ENCODE assay signal across 19 cellular contexts in the genomic region with DNA sequence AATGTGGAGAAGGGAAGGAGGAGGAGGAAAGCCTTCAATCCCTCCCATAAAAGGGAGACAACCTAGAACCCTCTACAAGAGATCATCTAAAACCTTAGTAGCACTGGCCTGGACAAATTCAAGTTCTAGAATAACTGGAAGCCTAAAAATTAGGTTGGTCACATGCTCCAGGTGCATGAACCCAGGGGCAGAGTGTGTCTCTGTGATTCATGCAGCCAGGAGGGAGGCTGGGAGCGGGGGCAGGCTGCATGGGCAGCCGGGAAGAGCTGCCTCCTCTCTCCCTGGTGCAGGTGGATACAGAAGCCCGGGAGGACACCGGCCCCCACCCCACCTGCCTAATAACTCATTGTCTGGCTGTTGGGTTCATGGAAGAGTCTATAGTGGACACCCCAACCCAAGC. TPM values are rescaled to one million over a fixed set of nuclear protein-coding genes. Genes with fewer than 3 reads are reported as not detected.
DNase-seq lines count a peak whose midpoint lies in the region; FAIRE-seq and TF ChIP-seq lines count a peak whose summit lies in the region.
"Had no signal": no experiment of that assay in that cellular context is flagged by ENCODE, and none has a peak within 500 bp of the region (broad histone marks: within the 10 kb centered on the region; RNA-seq: fewer than 3 reads in every experiment).

No MANE protein-coding gene starts in this region.

- H3K4me3 ChIP-seq in left ventricle myocardium inferior = no peak overlapping the region
- H3K4me3 ChIP-seq in ectodermal cell (ENCODE audit: insufficient read depth, low read depth, low read length) = no peak overlapping the region
- no peak overlapping the region for H3K4me3 ChIP-seq in vagina

- TF ChIP-seq POLR2A in vagina (IDR thresholded peaks at IDR 0.05) = no peak

- no peak for FAIRE-seq in urothelium cell line (lab: Jason Lieb, UNC)
- FAIRE-seq: colon, D721Med, GM18507 had no signal

- DNase-seq in left ventricle myocardium inferior = no peak
- no peak for DNase-seq in cardiac septum (ENCODE audit: low spot score)
- no peak for DNase-seq in vagina (ENCODE audit: extremely low spot score in 2 of 2)
- no peak for DNase-seq in NCI-H1694 (lab: John Stamatoyannopoulos, UW)
- DNase-seq in urothelium cell line (ENCODE audit: low spot score) = no peak
- no peak for DNase-seq in HT-29 (ENCODE audit: low spot score)
- DNase-seq: activated CD8-positive, alpha-beta memory T cell treated with anti-CD3 and anti-CD28 coated beads for 24 hours; islet precursor cell; KG1; NCI-H146; occipital lobe; OCI-M1; stimulated activated naive CD4-positive, alpha-beta T cell had no signal

- 81 to 82% methylated on average over 4 of the region's 4 CpGs for WGBS in ectodermal cell, 2 experiments

- no peaks in the 10 kb centered on the region for H3K9me3 ChIP-seq in left ventricle myocardium inferior (replicated peaks)
- H3K9me3 ChIP-seq in ectodermal cell (ENCODE audit: control insufficient read depth, low read length) = no peaks in the 10 kb centered on the region
- H3K9me3 ChIP-seq in vagina = no peaks in the 10 kb centered on the region

- peaks cover 80% of the 10 kb centered on the region for H3K4me1 Mint-ChIP-seq in nephron

- H3K27ac ChIP-seq in left ventricle myocardium inferior (replicated peaks) (peak overlapping the region; percentile 86), ectodermal cell (ENCODE audit: insufficient read depth, low read depth, low read length, poor library complexity, severe bottlenecking) (peak overlapping the region; percentile 26), vagina (peak overlapping the region; percentile 52)

- H3K4me3 Mint-ChIP-seq in nephron = peak overlapping the region; percentile 34 to 64 (median 60)

- TF ChIP-seq CTCF in left ventricle myocardium inferior (IDR thresholded peaks at IDR 0.05; ENCODE audit: borderline replicate concordance) = no peak
- no peak for TF ChIP-seq CTCF in nephron (IDR thresholded peaks at IDR 0.05; ENCODE audit: unreplicated experiment in 3 of 3)
- TF ChIP-seq CTCF in vagina (IDR thresholded peaks at IDR 0.05) = no peak

- H3K36me3 Mint-ChIP-seq in nephron (ENCODE audit: low read depth) = no peaks in the 10 kb centered on the region

- intact Hi-C loops in left ventricle myocardium inferior (cut with micrococcal nuclease) (no loop called here), cardiac septum (cut with DNase I) (no loop called here), vagina (cut with DNase I) (no loop called here)

- peaks cover 100% of the 10 kb centered on the region for H3K4me1 ChIP-seq in left ventricle myocardium inferior
- H3K4me1 ChIP-seq in ectodermal cell (ENCODE audit: control insufficient read depth, insufficient read depth, low read length) = peaks cover 89% of the 10 kb centered on the region
- H3K4me1 ChIP-seq in vagina = peaks cover 82% of the 10 kb centered on the region

- peak overlapping the region; percentile 96 to 97 (median 97) for H3K27ac Mint-ChIP-seq in nephron
- H3K27ac Mint-ChIP-seq: activated T-helper 2 cell treated with anti-CD3 and anti-CD28 coated beads, Interferon-gamma antibody, Interleukin-2, Interleukin-4, amounts not matched to agents 10 μg/mL and 5 μg/mL and 100 μg/mL, durations not matched to agents 14 hours and 24 hours and 36 hours had no signal

- peaks cover 5% of the 10 kb centered on the region for H3K27me3 Mint-ChIP-seq in nephron (ENCODE audit: low read depth)

- no peaks in the 10 kb centered on the region for H3K27me3 ChIP-seq in left ventricle myocardium inferior (ENCODE audit: low read depth)
- no peaks in the 10 kb centered on the region for H3K27me3 ChIP-seq in ectodermal cell (ENCODE audit: control insufficient read depth, insufficient read depth, low read length, poor library complexity, severe bottlenecking)
- no peaks in the 10 kb centered on the region for H3K27me3 ChIP-seq in vagina

- H3K36me3 ChIP-seq in left ventricle myocardium inferior (no peaks in the 10 kb centered on the region), ectodermal cell (ENCODE audit: control insufficient read depth, insufficient read depth, low read length) (no peaks in the 10 kb centered on the region), vagina (no peaks in the 10 kb centered on the region)

- H3K9me3 Mint-ChIP-seq in nephron = no peaks in the 10 kb centered on the region
- H3K9me3 Mint-ChIP-seq: activated T-helper 2 cell treated with anti-CD3 and anti-CD28 coated beads, Interferon-gamma antibody, Interleukin-2, Interleukin-4, amounts not matched to agents 10 μg/mL and 5 μg/mL and 100 μg/mL, durations not matched to agents 14 hours and 24 hours and 36 hours had no signal

RNA-seq across cellular contexts. Expression of a gene that starts 38.6 kb away (rescaled TPM):
- total RNA-seq in left ventricle myocardium inferior (41.0 TPM), cardiac septum (21.4 TPM), vagina (6.9 TPM)
- polyA plus RNA-seq in ectodermal cell (2013, experiment 1 of 4) = 67.5 TPM
- 71.2 TPM for polyA plus RNA-seq in ectodermal cell (2013, experiment 2 of 4)
- polyA plus RNA-seq in ectodermal cell (2013, experiment 3 of 4) = 48.8 TPM
- polyA plus RNA-seq in ectodermal cell (2013, experiment 4 of 4) = 50.3 TPM
- total RNA-seq in HT-29 (2014; rRNA removed; shearing (Covaris generic)) = 23.8 and 30.7 TPM in 2 replicates

Comparison
In these comparisons a context has a peak if more than half of its experiments do, and no peak if none do; other contexts are left out.
1. H3K27ac ChIP-seq: peak in every context shown above with its lines; median percentile 86 in left ventricle myocardium inferior; 52 in vagina; 26 in ectodermal cell.